In the genomic region with DNA sequence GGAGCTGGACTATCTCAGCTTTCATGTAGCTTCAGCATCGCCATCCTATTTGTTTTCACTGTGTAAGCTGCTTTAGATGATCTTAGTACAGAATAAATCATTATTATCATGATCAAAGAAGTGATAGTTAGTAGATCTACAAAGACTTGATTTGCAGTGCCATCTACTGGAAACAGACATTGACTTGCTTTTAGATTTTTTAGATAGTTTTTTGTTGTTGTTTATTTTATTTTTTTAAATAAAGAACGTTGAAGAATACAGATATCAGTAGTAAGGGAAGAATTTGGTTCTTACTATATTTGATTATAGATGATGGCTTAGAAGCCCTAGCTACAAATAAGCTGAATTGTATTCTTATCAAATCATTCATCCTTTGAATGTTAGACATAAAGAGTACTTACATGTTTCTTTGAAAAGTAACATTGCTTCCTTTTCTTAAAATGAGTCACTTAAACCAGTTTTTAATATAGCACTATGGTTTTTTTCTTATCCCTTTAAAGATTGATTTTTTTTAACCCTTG, we compare ENCODE assay signal across 8 cellular contexts. TPM values are rescaled to one million over a fixed set of nuclear protein-coding genes. Genes with fewer than 3 reads are reported as not detected.
DNase-seq lines count a peak whose midpoint lies in the region; ATAC-seq, FAIRE-seq and TF ChIP-seq lines count a peak whose summit lies in the region.

No MANE protein-coding gene starts in this region.

- no peaks in the 10 kb centered on the region for H3K36me3 Mint-ChIP-seq in progenitor cell of endocrine pancreas (ENCODE audit: insufficient read depth)

- H3K27me3 Mint-ChIP-seq in progenitor cell of endocrine pancreas: peaks cover 66% of the 10 kb centered on the region

- H3K4me3 Mint-ChIP-seq in progenitor cell of endocrine pancreas (ENCODE audit: low read depth): no peak overlapping the region

- H3K9me3 Mint-ChIP-seq in progenitor cell of endocrine pancreas (ENCODE audit: low read depth): no peaks in the 10 kb centered on the region

- FAIRE-seq in endometrium (lab: Jason Lieb, UNC): peak; percentile 92

- H3K27ac Mint-ChIP-seq in progenitor cell of endocrine pancreas: no peak overlapping the region

- peak; percentile 23 for DNase-seq in NCI-H1092 treated with DMSO at 0.1 percent for 48 hours (lab: John Stamatoyannopoulos, UW)
- no peak for DNase-seq in NCI-H1092 (lab: John Stamatoyannopoulos, UW)
- DNase-seq in MV-4-11 (lab: John Stamatoyannopoulos, UW): peak; percentile 70
- DNase-seq in progenitor cell of endocrine pancreas (ENCODE audit: low spot score, unreplicated experiment): no peak
- no peak for DNase-seq in GM19240 (ENCODE audit: insufficient read length, low spot score)

- peaks cover 4% of the 10 kb centered on the region for H3K4me1 Mint-ChIP-seq in progenitor cell of endocrine pancreas (ENCODE audit: low read depth)

- ATAC-seq in HG03460 (IDR thresholded peaks at IDR 0.05; ENCODE audit: unreplicated experiment) (no peak), HG02973 (IDR thresholded peaks at IDR 0.05; ENCODE audit: unreplicated experiment) (no peak)

- peak; percentile 41 for TF ChIP-seq CTCF in progenitor cell of endocrine pancreas (IDR thresholded peaks at IDR 0.05; ENCODE audit: unreplicated experiment)

RNA-seq across cellular contexts. Expression of gene SFMBT2, which starts 6.3 kb away (rescaled TPM):
- 8.2 and 9.1 TPM in 2 replicates for total RNA-seq in progenitor cell of endocrine pancreas

Comparison
In these comparisons a context has a peak if more than half of its experiments do, and no peak if none do; other contexts are left out.
1. DNase-seq: peak in NCI-H1092 treated with DMSO at 0.1 percent for 48 hours (single experiment) and MV-4-11 (single experiment); none in NCI-H1092 (single experiment), progenitor cell of endocrine pancreas (single experiment) and GM19240 (single experiment).